1 cellular context compared by ENCODE assay signal in the genomic region with DNA sequence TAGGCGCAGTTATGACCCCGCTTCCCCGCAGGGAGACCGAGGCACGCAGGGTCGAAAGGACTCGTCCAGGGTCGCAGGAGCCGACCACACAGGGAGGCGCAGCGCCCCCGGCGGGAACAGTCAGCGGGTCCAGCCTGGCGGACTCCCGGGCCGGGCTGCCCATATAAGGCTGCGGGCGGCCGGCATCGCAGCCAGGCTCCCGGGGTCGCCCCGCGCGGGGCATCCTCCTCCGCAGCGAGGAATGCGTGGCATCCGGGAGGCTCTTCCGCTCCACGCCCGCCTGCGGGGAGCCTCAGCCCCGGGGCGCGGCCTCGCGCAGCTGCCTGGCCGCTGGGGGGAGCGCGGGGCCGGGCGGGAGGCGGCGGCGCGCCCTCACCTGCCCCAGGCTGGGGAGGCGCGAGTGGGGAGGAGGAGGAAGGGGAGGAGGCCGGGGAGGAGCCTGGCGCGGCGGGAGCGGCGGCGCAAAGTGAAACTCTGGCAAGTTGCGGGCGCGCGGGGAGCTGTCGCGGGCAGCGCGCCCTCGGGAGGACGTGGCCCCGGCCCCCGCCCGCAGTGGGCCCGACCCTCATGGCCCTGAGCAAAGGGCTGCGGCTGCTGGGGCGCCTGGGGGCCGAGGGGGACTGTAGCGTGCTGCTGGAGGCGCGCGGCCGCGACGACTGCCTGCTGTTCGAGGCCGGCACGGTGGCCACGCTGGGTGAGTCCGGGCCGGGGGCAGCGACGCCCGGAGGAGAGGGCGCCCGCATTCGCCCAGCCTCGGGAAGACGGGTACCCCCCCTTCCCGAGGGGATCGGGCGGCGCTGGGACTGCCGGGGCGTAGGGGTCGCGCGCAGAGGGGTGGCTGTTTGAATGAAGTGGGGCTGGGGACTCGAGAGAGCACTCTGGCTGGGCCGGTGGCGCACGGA.
TF ChIP-seq lines count a peak whose summit lies in the region.

SYNJ2 (plus strand) TSS at position 469 of the 902 bp plus-strand sequence; CDS start at position 568, 99 bp downstream.

TF ChIP-seq in K562, 482 proteins besides CTCF, POLR2A, EP300 and RAD21 (continued from another document and continues in another):
- 0 out of 2 replicates have a peak, but pooled peaks have one; percentile 28 for TF ChIP-seq SMC3 (conservative IDR thresholded peaks at IDR 0.05; ENCODE audit: insufficient read depth, low read depth, low read length)
- TF ChIP-seq, protein P1, sequence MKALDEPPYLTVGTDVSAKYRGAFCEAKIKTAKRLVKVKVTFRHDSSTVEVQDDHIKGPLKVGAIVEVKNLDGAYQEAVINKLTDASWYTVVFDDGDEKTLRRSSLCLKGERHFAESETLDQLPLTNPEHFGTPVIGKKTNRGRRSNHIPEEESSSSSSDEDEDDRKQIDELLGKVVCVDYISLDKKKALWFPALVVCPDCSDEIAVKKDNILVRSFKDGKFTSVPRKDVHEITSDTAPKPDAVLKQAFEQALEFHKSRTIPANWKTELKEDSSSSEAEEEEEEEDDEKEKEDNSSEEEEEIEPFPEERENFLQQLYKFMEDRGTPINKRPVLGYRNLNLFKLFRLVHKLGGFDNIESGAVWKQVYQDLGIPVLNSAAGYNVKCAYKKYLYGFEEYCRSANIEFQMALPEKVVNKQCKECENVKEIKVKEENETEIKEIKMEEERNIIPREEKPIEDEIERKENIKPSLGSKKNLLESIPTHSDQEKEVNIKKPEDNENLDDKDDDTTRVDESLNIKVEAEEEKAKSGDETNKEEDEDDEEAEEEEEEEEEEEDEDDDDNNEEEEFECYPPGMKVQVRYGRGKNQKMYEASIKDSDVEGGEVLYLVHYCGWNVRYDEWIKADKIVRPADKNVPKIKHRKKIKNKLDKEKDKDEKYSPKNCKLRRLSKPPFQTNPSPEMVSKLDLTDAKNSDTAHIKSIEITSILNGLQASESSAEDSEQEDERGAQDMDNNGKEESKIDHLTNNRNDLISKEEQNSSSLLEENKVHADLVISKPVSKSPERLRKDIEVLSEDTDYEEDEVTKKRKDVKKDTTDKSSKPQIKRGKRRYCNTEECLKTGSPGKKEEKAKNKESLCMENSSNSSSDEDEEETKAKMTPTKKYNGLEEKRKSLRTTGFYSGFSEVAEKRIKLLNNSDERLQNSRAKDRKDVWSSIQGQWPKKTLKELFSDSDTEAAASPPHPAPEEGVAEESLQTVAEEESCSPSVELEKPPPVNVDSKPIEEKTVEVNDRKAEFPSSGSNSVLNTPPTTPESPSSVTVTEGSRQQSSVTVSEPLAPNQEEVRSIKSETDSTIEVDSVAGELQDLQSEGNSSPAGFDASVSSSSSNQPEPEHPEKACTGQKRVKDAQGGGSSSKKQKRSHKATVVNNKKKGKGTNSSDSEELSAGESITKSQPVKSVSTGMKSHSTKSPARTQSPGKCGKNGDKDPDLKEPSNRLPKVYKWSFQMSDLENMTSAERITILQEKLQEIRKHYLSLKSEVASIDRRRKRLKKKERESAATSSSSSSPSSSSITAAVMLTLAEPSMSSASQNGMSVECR (CRISPR knock-in tag; IDR thresholded peaks at IDR 0.05), result peak; percentile 60
- peak; percentile 73 for TF ChIP-seq TARDBP (IDR thresholded peaks at IDR 0.05)
- TF ChIP-seq, protein P2, sequence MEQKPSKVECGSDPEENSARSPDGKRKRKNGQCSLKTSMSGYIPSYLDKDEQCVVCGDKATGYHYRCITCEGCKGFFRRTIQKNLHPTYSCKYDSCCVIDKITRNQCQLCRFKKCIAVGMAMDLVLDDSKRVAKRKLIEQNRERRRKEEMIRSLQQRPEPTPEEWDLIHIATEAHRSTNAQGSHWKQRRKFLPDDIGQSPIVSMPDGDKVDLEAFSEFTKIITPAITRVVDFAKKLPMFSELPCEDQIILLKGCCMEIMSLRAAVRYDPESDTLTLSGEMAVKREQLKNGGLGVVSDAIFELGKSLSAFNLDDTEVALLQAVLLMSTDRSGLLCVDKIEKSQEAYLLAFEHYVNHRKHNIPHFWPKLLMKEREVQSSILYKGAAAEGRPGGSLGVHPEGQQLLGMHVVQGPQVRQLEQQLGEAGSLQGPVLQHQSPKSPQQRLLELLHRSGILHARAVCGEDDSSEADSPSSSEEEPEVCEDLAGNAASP (IDR thresholded peaks at IDR 0.05), result no peak
- TF ChIP-seq MAZ (CRISPR knock-in tag; conservative IDR thresholded peaks at IDR 0.05 in 1 of 2, IDR thresholded peaks at IDR 0.05 in 1 of 2), result peak; percentile 88 to 96
- 0 out of 2 replicates have a peak, but pooled peaks have one; percentile 4 for TF ChIP-seq CBFB (CRISPR knock-in tag; IDR thresholded peaks at IDR 0.05)
- peak; percentile 72 for TF ChIP-seq ETV1 (tag; conservative IDR thresholded peaks at IDR 0.05; ENCODE audit: low read depth)
- no peak for TF ChIP-seq TAL1 (IDR thresholded peaks at IDR 0.05)
- TF ChIP-seq SAP30 (IDR thresholded peaks at IDR 0.05; ENCODE audit: borderline replicate concordance, insufficient read depth, low read depth, low read length, poor library complexity, severe bottlenecking), result peak; percentile 42
- TF ChIP-seq ZBTB11 (CRISPR knock-in tag; IDR thresholded peaks at IDR 0.05), result peak in 1 of 3 experiments; percentile 55; a peak in 1 of 6 replicates
- TF ChIP-seq DEAF1 (CRISPR knock-in tag; IDR thresholded peaks at IDR 0.05), result no peak
- TF ChIP-seq PRDM10 (IDR thresholded peaks at IDR 0.05; ENCODE audit: partially characterized antibody), result peak; percentile 71
- no peak for TF ChIP-seq ZNF232 (CRISPR knock-in tag; IDR thresholded peaks at IDR 0.05)
- 0 out of 2 replicates have a peak, but pooled peaks have one; percentile 18 for TF ChIP-seq ZNF583 (CRISPR knock-in tag; IDR thresholded peaks at IDR 0.05)
- TF ChIP-seq, protein P3, sequence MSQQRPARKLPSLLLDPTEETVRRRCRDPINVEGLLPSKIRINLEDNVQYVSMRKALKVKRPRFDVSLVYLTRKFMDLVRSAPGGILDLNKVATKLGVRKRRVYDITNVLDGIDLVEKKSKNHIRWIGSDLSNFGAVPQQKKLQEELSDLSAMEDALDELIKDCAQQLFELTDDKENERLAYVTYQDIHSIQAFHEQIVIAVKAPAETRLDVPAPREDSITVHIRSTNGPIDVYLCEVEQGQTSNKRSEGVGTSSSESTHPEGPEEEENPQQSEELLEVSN (IDR thresholded peaks at IDR 0.05; ENCODE audit: borderline replicate concordance in 1 of 2, extremely low read depth in 1 of 2, insufficient read depth in 1 of 2, insufficient read length in 1 of 2, low read depth in 1 of 2, low read length in 1 of 2, poor library complexity in 1 of 2, severe bottlenecking in 1 of 2), result peak in 1 of 2 experiments; percentile 68
- TF ChIP-seq NCOA4 (IDR thresholded peaks at IDR 0.05; ENCODE audit: partially characterized antibody), result no peak
- no peak for TF ChIP-seq JUN (IDR thresholded peaks at IDR 0.05; ENCODE audit: borderline replicate concordance, low read depth, low read length)
- TF ChIP-seq JUN (CRISPR knock-in tag; IDR thresholded peaks at IDR 0.05; ENCODE audit: borderline replicate concordance), result no peak
- peak; percentile 97 for TF ChIP-seq ZBTB7A (IDR thresholded peaks at IDR 0.05; ENCODE audit: borderline replicate concordance, control insufficient read depth, low read depth, low read length)
- TF ChIP-seq IRF2 (CRISPR knock-in tag; IDR thresholded peaks at IDR 0.05), result 0 out of 2 replicates have a peak, but pooled peaks have one; percentile 35
- TF ChIP-seq YY1 (IDR thresholded peaks at IDR 0.05; ENCODE audit: borderline replicate concordance in 1 of 3, control insufficient read depth in 1 of 3, extremely low read depth in 1 of 3, insufficient read depth in 3 of 3, insufficient read length in 1 of 3, insufficient replicate concordance in 2 of 3, low read depth in 1 of 3, low read length in 2 of 3), result peak in 2 of 3 experiments; percentile 5 to 58
- no peak for TF ChIP-seq HNRNPK (IDR thresholded peaks at IDR 0.05; ENCODE audit: low read depth, low read length, poor library complexity, severe bottlenecking)
- TF ChIP-seq FIP1L1 (IDR thresholded peaks at IDR 0.05; ENCODE audit: low read depth, low read length, poor library complexity, severe bottlenecking), result peak; percentile 82
- peak; percentile 84 for TF ChIP-seq GATAD2A (IDR thresholded peaks at IDR 0.05)
- peak; percentile 25; the same call in 1 of the 2 replicates for TF ChIP-seq JUND (IDR thresholded peaks at IDR 0.05; ENCODE audit: borderline replicate concordance, low read depth, low read length)
- 0 out of 3 replicates have a peak, but pooled peaks have one; percentile 4 for TF ChIP-seq JUND (tag; IDR thresholded peaks at IDR 0.05; ENCODE audit: borderline replicate concordance, low read depth, low read length)
- TF ChIP-seq ZNF253 (CRISPR knock-in tag; conservative IDR thresholded peaks at IDR 0.05), result no peak
- 0 out of 2 replicates have a peak, but pooled peaks have one; percentile 66 for TF ChIP-seq PHF21A (IDR thresholded peaks at IDR 0.05; ENCODE audit: borderline replicate concordance, low read depth)
- TF ChIP-seq ZC3H4 (CRISPR knock-in tag; IDR thresholded peaks at IDR 0.05; ENCODE audit: borderline replicate concordance), result 0 out of 2 replicates have a peak, but pooled peaks have one; percentile 52
- no peak for TF ChIP-seq MEF2A (IDR thresholded peaks at IDR 0.05; ENCODE audit: control insufficient read depth, low read depth, low read length)
- peak; percentile 65; the same call in 1 of the 2 replicates for TF ChIP-seq ZNF766 (CRISPR knock-in tag; conservative IDR thresholded peaks at IDR 0.05)
- TF ChIP-seq, protein P4, sequence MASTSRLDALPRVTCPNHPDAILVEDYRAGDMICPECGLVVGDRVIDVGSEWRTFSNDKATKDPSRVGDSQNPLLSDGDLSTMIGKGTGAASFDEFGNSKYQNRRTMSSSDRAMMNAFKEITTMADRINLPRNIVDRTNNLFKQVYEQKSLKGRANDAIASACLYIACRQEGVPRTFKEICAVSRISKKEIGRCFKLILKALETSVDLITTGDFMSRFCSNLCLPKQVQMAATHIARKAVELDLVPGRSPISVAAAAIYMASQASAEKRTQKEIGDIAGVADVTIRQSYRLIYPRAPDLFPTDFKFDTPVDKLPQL (IDR thresholded peaks at IDR 0.05; ENCODE audit: extremely low read depth, insufficient read length), result no peak
- TF ChIP-seq TAF7 (tag; IDR thresholded peaks at IDR 0.05), result no peak
- no peak for TF ChIP-seq PHB (CRISPR knock-in tag; IDR thresholded peaks at IDR 0.05)
- TF ChIP-seq MAFF (IDR thresholded peaks at IDR 0.05; ENCODE audit: low read length), result no peak
- no peak for TF ChIP-seq DDX20 (tag; IDR thresholded peaks at IDR 0.05; ENCODE audit: low read depth)
- no peak for TF ChIP-seq HSF4 (CRISPR knock-in tag; IDR thresholded peaks at IDR 0.05; ENCODE audit: borderline replicate concordance)
